10 cellular contexts compared by ENCODE assay signal in the genomic region with DNA sequence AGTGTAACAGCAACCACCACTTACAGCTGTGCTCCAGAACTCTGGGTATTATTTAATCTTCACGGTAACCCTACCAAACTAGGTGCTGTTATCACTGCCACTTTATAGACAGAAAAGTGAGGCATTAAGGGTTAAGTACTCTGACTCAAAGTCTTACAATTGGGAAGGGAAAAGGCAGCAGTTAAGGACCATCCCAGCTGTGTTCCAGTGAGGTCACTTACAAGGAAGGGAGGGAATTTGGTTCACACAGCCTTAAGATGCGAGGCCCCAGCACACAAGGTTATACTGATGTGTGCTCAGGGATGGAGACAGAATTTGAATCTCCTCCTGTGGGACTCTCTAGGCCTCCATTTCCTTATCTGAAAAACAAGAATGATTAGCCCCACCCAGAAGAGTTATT. TPM values are rescaled to one million over a fixed set of nuclear protein-coding genes. Genes with fewer than 3 reads are reported as not detected.
DNase-seq lines count a peak whose midpoint lies in the region; ATAC-seq lines count a peak whose summit lies in the region.
"Had no signal": no experiment of that assay in that cellular context is flagged by ENCODE, and none has a peak within 500 bp of the region (broad histone marks: within the 10 kb centered on the region; RNA-seq: fewer than 3 reads in every experiment).

No MANE protein-coding gene starts in this region.

- H3K27ac Mint-ChIP-seq in activated naive CD8-positive, alpha-beta T cell treated with anti-CD3 and anti-CD28 coated beads, Interleukin-2, amount 50 U/mL, for 24 hours, result peak overlapping the region; percentile 10
- H3K27ac Mint-ChIP-seq in stimulated activated effector memory CD8-positive, alpha-beta T cell treated with anti-CD3 and anti-CD28 coated beads, Interleukin-12 subunit alpha, Interleukin-12 subunit beta, amount 100 ng/mL, for 72 hours, result peak overlapping the region; percentile 92

- no peaks in the 10 kb centered on the region for H3K9me3 Mint-ChIP-seq in activated naive CD8-positive, alpha-beta T cell treated with anti-CD3 and anti-CD28 coated beads, Interleukin-2, amount 50 U/mL, for 24 hours
- H3K9me3 Mint-ChIP-seq in stimulated activated effector memory CD8-positive, alpha-beta T cell treated with anti-CD3 and anti-CD28 coated beads, Interleukin-12 subunit alpha, Interleukin-12 subunit beta, amount 100 ng/mL, for 72 hours, result no peaks in the 10 kb centered on the region

- H3K4me1 Mint-ChIP-seq in activated naive CD8-positive, alpha-beta T cell treated with anti-CD3 and anti-CD28 coated beads, Interleukin-2, amount 50 U/mL, for 24 hours, result peaks cover 73% of the 10 kb centered on the region
- H3K4me1 Mint-ChIP-seq in stimulated activated effector memory CD8-positive, alpha-beta T cell treated with anti-CD3 and anti-CD28 coated beads, Interleukin-12 subunit alpha, Interleukin-12 subunit beta, amount 100 ng/mL, for 72 hours, result peaks cover 76% of the 10 kb centered on the region

- H3K4me3 Mint-ChIP-seq in activated naive CD8-positive, alpha-beta T cell treated with anti-CD3 and anti-CD28 coated beads, Interleukin-2, amount 50 U/mL, for 24 hours, result no peak overlapping the region
- peak overlapping the region; percentile 63 for H3K4me3 Mint-ChIP-seq in stimulated activated effector memory CD8-positive, alpha-beta T cell treated with anti-CD3 and anti-CD28 coated beads, Interleukin-12 subunit alpha, Interleukin-12 subunit beta, amount 100 ng/mL, for 72 hours

- H3K36me3 Mint-ChIP-seq in activated naive CD8-positive, alpha-beta T cell treated with anti-CD3 and anti-CD28 coated beads, Interleukin-2, amount 50 U/mL, for 24 hours (ENCODE audit: low read depth), result no peaks in the 10 kb centered on the region
- H3K36me3 Mint-ChIP-seq in stimulated activated effector memory CD8-positive, alpha-beta T cell treated with anti-CD3 and anti-CD28 coated beads, Interleukin-12 subunit alpha, Interleukin-12 subunit beta, amount 100 ng/mL, for 72 hours, result peaks cover 4% of the 10 kb centered on the region

- intact Hi-C loops in left ventricle myocardium superior (cut with micrococcal nuclease), result loop anchor here (10.0 kb wide), 1 partner anchor 50 kb away; the partner anchor contains the start of gene TRERF1

- no peak for ATAC-seq in activated naive CD8-positive, alpha-beta T cell treated with anti-CD3 and anti-CD28 coated beads, Interleukin-2, amount 50 U/mL, for 24 hours
- peak; percentile 79 for ATAC-seq in left ventricle myocardium superior
- no peak for ATAC-seq in stimulated activated effector memory CD8-positive, alpha-beta T cell treated with anti-CD3 and anti-CD28 coated beads, Interleukin-12 subunit alpha, Interleukin-12 subunit beta, amount 100 ng/mL, for 72 hours
- ATAC-seq in GM18909 (IDR thresholded peaks at IDR 0.05; ENCODE audit: poor library complexity, unreplicated experiment), result no peak

- peak; percentile 47 for DNase-seq in activated CD8-positive, alpha-beta memory T cell treated with anti-CD3 and anti-CD28 coated beads for 24 hours
- DNase-seq in activated CD8-positive, alpha-beta memory T cell treated with anti-CD3 and anti-CD28 coated beads, Interleukin-2, amount 50 U/mL, for 4 hours, result no peak
- DNase-seq in activated naive CD8-positive, alpha-beta T cell treated with anti-CD3 and anti-CD28 coated beads, Interleukin-2, amount 50 U/mL, for 24 hours, result no peak
- no peak for DNase-seq in left ventricle myocardium superior
- no peak for DNase-seq in stimulated activated effector memory CD8-positive, alpha-beta T cell treated with anti-CD3 and anti-CD28 coated beads, Interleukin-12 subunit alpha, Interleukin-12 subunit beta, amount 100 ng/mL, for 72 hours (ENCODE audit: low spot score in 2 of 2)
- DNase-seq in UCSD-AML1 (lab: John Stamatoyannopoulos, UW; ENCODE audit: unreplicated experiment), result no peak
- no peak for DNase-seq in NCI-H2107 treated with DMSO at 0.1 percent for 48 hours (lab: John Stamatoyannopoulos, UW; ENCODE audit: unreplicated experiment)
- DNase-seq: NCI-H1436 treated with DMSO at 0.1 percent for 48 hours; stimulated activated CD4-positive, alpha-beta T cell treated with anti-CD3 and anti-CD28 coated beads, Interleukin-2, amount 100 ng/mL, for 48 hours had no signal

- no peaks in the 10 kb centered on the region for H3K27me3 Mint-ChIP-seq in activated naive CD8-positive, alpha-beta T cell treated with anti-CD3 and anti-CD28 coated beads, Interleukin-2, amount 50 U/mL, for 24 hours

RNA-seq across cellular contexts. Expression of gene TRERF1, which starts 46.7 kb away (rescaled TPM):
- total RNA-seq in left ventricle myocardium superior, result 1.8 TPM
